Comparison of ENCODE assay signal across 15 cellular contexts in genomic region chr1:51850420-51851297, GRCh38. TPM values are rescaled to one million over a fixed set of nuclear protein-coding genes. Genes with fewer than 3 reads are reported as not detected.
DNase-seq lines count a peak whose midpoint lies in the region; ATAC-seq, FAIRE-seq and TF ChIP-seq lines count a peak whose summit lies in the region.
"Had no signal": no experiment of that assay in that cellular context is flagged by ENCODE, and none has a peak within 500 bp of the region (broad histone marks: within the 10 kb centered on the region; RNA-seq: fewer than 3 reads in every experiment).

No MANE protein-coding gene starts in this region.

- no peak overlapping the region for H2AFZ ChIP-seq in OCI-LY7 (ENCODE audit: low read length)

- no peak overlapping the region for H3K27ac ChIP-seq in HEK293 (ENCODE audit: extremely low read depth, low read depth, low read length)
- H3K27ac ChIP-seq in pancreas = no peak overlapping the region
- no peak overlapping the region for H3K27ac ChIP-seq in OCI-LY7 (ENCODE audit: low read depth, low read length, poor library complexity, severe bottlenecking)
- H3K27ac ChIP-seq: tibial artery had no signal

- intact Hi-C loops in pancreas (cut with DNase I) = no loop called here
- intact Hi-C loops in OCI-LY7 (cut with micrococcal nuclease; ENCODE audit: unreplicated experiment) = no loop called here

- DNase-seq in NCI-H69 (lab: John Stamatoyannopoulos, UW) (peak; percentile 48), cerebellar cortex (ENCODE audit: low spot score) (peak; percentile 61), pancreas (peak in 5 of 6 donors; percentile 26 to 59 (median 41)), NCI-H1436 (lab: John Stamatoyannopoulos, UW) (no peak), T1000 (lab: John Stamatoyannopoulos, UW) (no peak), OCI-LY7 (ENCODE audit: low spot score) (no peak)
- DNase-seq in activated CD8-positive, alpha-beta memory T cell treated with anti-CD3 and anti-CD28 coated beads, Interleukin-2, amount 50 U/mL, for 48 hours = no peak
- DNase-seq: activated CD4-positive, alpha-beta T cell treated with anti-CD3 and anti-CD28 coated beads, Interleukin-2, amount 50 U/mL, for 1 hour; activated effector memory CD4-positive, alpha-beta T cell treated with anti-CD3 and anti-CD28 coated beads, Interleukin-2, amount 50 U/mL, for 16 hours; CD4-positive, CD25-positive, alpha-beta regulatory T cell; central memory CD4-positive, alpha-beta T cell; NCI-H774; tibial artery had no signal

- no peak for TF ChIP-seq CTCF in HEK293 (tag by site-specific recombination; IDR thresholded peaks at IDR 0.05)
- no peak for TF ChIP-seq CTCF in pancreas (IDR thresholded peaks at IDR 0.05)
- TF ChIP-seq CTCF in OCI-LY7 (conservative IDR thresholded peaks at IDR 0.05; ENCODE audit: low read length) = no peak

- FAIRE-seq in pancreas (lab: Jason Lieb, UNC) = no peak

- no peaks in the 10 kb centered on the region for H3K9me3 ChIP-seq in HEK293 (ENCODE audit: control insufficient read depth, insufficient read depth, low read depth, low read length)
- no peaks in the 10 kb centered on the region for H3K9me3 ChIP-seq in pancreas
- no peaks in the 10 kb centered on the region for H3K9me3 ChIP-seq in OCI-LY7 (ENCODE audit: low read length)
- H3K9me3 ChIP-seq: tibial artery had no signal

- H3K36me3 ChIP-seq in HEK293 (ENCODE audit: control insufficient read depth in 2 of 2, insufficient read depth in 1 of 2, low read length in 2 of 2) (peaks cover 0 to 9% of the 10 kb centered on the region in 2 experiments; a peak in 1 of 3 replicates), pancreas (no peaks in the 10 kb centered on the region), OCI-LY7 (ENCODE audit: insufficient read depth, low read length) (peaks cover 39% of the 10 kb centered on the region)

- no peaks in the 10 kb centered on the region for H3K9me2 ChIP-seq in OCI-LY7 (ENCODE audit: insufficient read depth, low read length)

- ATAC-seq in pancreas = peak in 3 of 4 donors; percentile 35 to 78 (median 60)

- CTCF ChIA-PET in HEK293 (lab: Yijun Ruan, JAX) = no interaction called here
- CTCF ChIA-PET in OCI-LY7 (lab: Charles Lee; ENCODE audit: unreplicated experiment) = no interaction called here

- no peak overlapping the region for H3K4me3 ChIP-seq in HEK293 (ENCODE audit: low read depth, low read length)
- H3K4me3 ChIP-seq in pancreas = no peak overlapping the region
- H3K4me3 ChIP-seq in OCI-LY7 (ENCODE audit: low read depth, low read length, poor library complexity, severe bottlenecking) = no peak overlapping the region
- H3K4me3 ChIP-seq: smooth muscle cell, tibial artery had no signal

- 21 to 27% methylated on average over 8 of the region's 8 CpGs for WGBS in pancreas, 2 donors

- H3K4me1 ChIP-seq in HEK293 (ENCODE audit: control insufficient read depth, insufficient read depth, low read length) (no peaks in the 10 kb centered on the region; the same call in none of the 2 replicates), pancreas (peaks cover 0 to 5% (median 3%) of the 10 kb centered on the region in 3 donors), OCI-LY7 (ENCODE audit: insufficient read depth, low read length, poor library complexity, severe bottlenecking) (no peaks in the 10 kb centered on the region)

- BruUV-seq in OCI-LY7 (replicated peaks; lab: Mats Ljungman, UMichigan) = no TSS peak

- H4K20me1 ChIP-seq in OCI-LY7 (ENCODE audit: insufficient read depth, low read length) = no peaks in the 10 kb centered on the region

- no peak overlapping the region for H3K4me2 ChIP-seq in OCI-LY7 (ENCODE audit: low read length)
- H3K4me2 ChIP-seq: smooth muscle cell had no signal

- H3K27me3 ChIP-seq in pancreas = no peaks in the 10 kb centered on the region
- H3K27me3 ChIP-seq: tibial artery had no signal

- H3K79me2 ChIP-seq in OCI-LY7 (ENCODE audit: insufficient read depth, low read depth, low read length) = no peaks in the 10 kb centered on the region

- POLR2A ChIA-PET in HEK293 (lab: Yijun Ruan, JAX) = no interaction called here
- POLR2A ChIA-PET in OCI-LY7 (lab: Charles Lee) = interaction anchor here (1.0 kb wide), 1 partner anchor 13 kb away, joined by 5 read pairs; no protein-coding TSS in a partner anchor

TF ChIP-seq in HEK293, 187 proteins besides CTCF, POLR2A, EP300 and RAD21:
- TF ChIP-seq, protein P1, sequence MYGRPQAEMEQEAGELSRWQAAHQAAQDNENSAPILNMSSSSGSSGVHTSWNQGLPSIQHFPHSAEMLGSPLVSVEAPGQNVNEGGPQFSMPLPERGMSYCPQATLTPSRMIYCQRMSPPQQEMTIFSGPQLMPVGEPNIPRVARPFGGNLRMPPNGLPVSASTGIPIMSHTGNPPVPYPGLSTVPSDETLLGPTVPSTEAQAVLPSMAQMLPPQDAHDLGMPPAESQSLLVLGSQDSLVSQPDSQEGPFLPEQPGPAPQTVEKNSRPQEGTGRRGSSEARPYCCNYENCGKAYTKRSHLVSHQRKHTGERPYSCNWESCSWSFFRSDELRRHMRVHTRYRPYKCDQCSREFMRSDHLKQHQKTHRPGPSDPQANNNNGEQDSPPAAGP (tag by site-specific recombination; IDR thresholded peaks at IDR 0.05) = no peak
- TF ChIP-seq, protein P2, sequence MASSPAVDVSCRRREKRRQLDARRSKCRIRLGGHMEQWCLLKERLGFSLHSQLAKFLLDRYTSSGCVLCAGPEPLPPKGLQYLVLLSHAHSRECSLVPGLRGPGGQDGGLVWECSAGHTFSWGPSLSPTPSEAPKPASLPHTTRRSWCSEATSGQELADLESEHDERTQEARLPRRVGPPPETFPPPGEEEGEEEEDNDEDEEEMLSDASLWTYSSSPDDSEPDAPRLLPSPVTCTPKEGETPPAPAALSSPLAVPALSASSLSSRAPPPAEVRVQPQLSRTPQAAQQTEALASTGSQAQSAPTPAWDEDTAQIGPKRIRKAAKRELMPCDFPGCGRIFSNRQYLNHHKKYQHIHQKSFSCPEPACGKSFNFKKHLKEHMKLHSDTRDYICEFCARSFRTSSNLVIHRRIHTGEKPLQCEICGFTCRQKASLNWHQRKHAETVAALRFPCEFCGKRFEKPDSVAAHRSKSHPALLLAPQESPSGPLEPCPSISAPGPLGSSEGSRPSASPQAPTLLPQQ (tag by site-specific recombination; IDR thresholded peaks at IDR 0.05) = peak; percentile 35; the same call in 1 of the 2 replicates
- TF ChIP-seq PRDM10 (tag by site-specific recombination; IDR thresholded peaks at IDR 0.05) = no peak

RNA-seq across cellular contexts. Expression of gene NRDC, which starts 27.9 kb away (rescaled TPM):
- 10 to 100 TPM; 56.1 to 73.6 (median 61.3) TPM for total RNA-seq in pancreas
- 10 to 100 TPM; 85.3 to 85.6 TPM for polyA plus RNA-seq in pancreas
- 48.0 TPM in 2 replicates for total RNA-seq in OCI-LY7 (2014; rRNA removed; shearing (Covaris generic))
- total RNA-seq in OCI-LY7 (2022) = 156 and 162 TPM in 2 replicates

Comparison
In these comparisons a context has a peak if more than half of its experiments do, and no peak if none do; other contexts are left out.
1. DNase-seq: peak in NCI-H69 (single experiment), cerebellar cortex (single experiment) and pancreas (5 of 6); none in activated CD8-positive, alpha-beta memory T cell treated with anti-CD3 and anti-CD28 coated beads, Interleukin-2, amount 50 U/mL, for 48 hours (single experiment), NCI-H1436 (single experiment), T1000 (single experiment) and OCI-LY7 (single experiment).